In genomic region chr2:27148801-27149439, GRCh38 we compare ENCODE assay signal across 19 cellular contexts. TPM values are rescaled to one million over a fixed set of nuclear protein-coding genes. Genes with fewer than 3 reads are reported as not detected.
"Had no signal": no experiment of that assay in that cellular context is flagged by ENCODE, and none has a peak within 500 bp of the region (broad histone marks: within the 10 kb centered on the region; RNA-seq: fewer than 3 reads in every experiment).

TCF23 (plus strand) TSS chr2:27149004; CDS start chr2:27149134, 130 bp downstream.

- ATAC-seq: body of pancreas; left colon; stimulated activated memory B cell treated with anti-CD40 and anti-IgM and Interleukin-4, amounts not matched to agents 10 μg/mL and 1 μg/mL and 100 μg/mL, for 72 hours had no signal

- H3K4me3 Mint-ChIP-seq: central memory CD8-positive, alpha-beta T cell; natural killer cell treated with Interleukin-12 subunit alpha and Interleukin-12 subunit beta and Interleukin-15 and Interleukin-18, amount 100 ng/mL, for 72 hours; stimulated activated memory B cell treated with anti-CD40 and anti-IgM and Interleukin-4, amounts not matched to agents 10 μg/mL and 1 μg/mL and 100 μg/mL, for 72 hours had no signal

- H3K27ac Mint-ChIP-seq: natural killer cell treated with Interleukin-12 subunit alpha and Interleukin-12 subunit beta and Interleukin-15 and Interleukin-18, amount 100 ng/mL, for 72 hours; stimulated activated memory B cell treated with anti-CD40 and anti-IgM and Interleukin-4, amounts not matched to agents 10 μg/mL and 1 μg/mL and 100 μg/mL, for 72 hours had no signal

- H3K9me3 Mint-ChIP-seq: central memory CD8-positive, alpha-beta T cell; natural killer cell treated with Interleukin-12 subunit alpha and Interleukin-12 subunit beta and Interleukin-15 and Interleukin-18, amount 100 ng/mL, for 72 hours; stimulated activated memory B cell treated with anti-CD40 and anti-IgM and Interleukin-4, amounts not matched to agents 10 μg/mL and 1 μg/mL and 100 μg/mL, for 72 hours had no signal

- H3K36me3 Mint-ChIP-seq: natural killer cell treated with Interleukin-12 subunit alpha and Interleukin-12 subunit beta and Interleukin-15 and Interleukin-18, amount 100 ng/mL, for 72 hours; stimulated activated memory B cell treated with anti-CD40 and anti-IgM and Interleukin-4, amounts not matched to agents 10 μg/mL and 1 μg/mL and 100 μg/mL, for 72 hours had no signal

- H3K27ac ChIP-seq: adrenal gland, body of pancreas, epithelial cell of prostate, SK-N-MC had no signal

- H3K9me3 ChIP-seq: adrenal gland, body of pancreas had no signal

- H3K4me2 ChIP-seq: smooth muscle cell had no signal

- H3K4me1 Mint-ChIP-seq: central memory CD8-positive, alpha-beta T cell had no signal

- H3K27me3 ChIP-seq: adrenal gland, body of pancreas had no signal

- H3K36me3 ChIP-seq: adrenal gland had no signal

- H3K4me3 ChIP-seq: adrenal gland, body of pancreas, SK-N-MC, smooth muscle cell had no signal

- H3K4me1 ChIP-seq: adrenal gland, body of pancreas had no signal

- DNase-seq: activated CD4-positive, alpha-beta T cell treated with anti-CD3 and anti-CD28 coated beads, Interleukin-2, amount 50 U/mL, for 1 hour; activated naive CD4-positive, alpha-beta T cell treated with anti-CD3 and anti-CD28 coated beads, Interleukin-2, amount 50 U/mL, for 16 hours; adrenal gland; body of pancreas; effector memory CD4-positive, alpha-beta T cell; hypothalamus; left colon; substantia nigra; T-helper 2 cell; trophoblast cell had no signal

RNA-seq across cellular contexts. Expression of gene TCF23, which starts in this region (rescaled TPM):
- total RNA-seq: glomerular endothelial cell; left colon; natural killer cell treated with Interleukin-12 subunit alpha and Interleukin-12 subunit beta and Interleukin-15 and Interleukin-18, amount 100 ng/mL, for 72 hours; osteoblast; renal cortical epithelial cell; smooth muscle cell had no signal
- polyA plus RNA-seq: smooth muscle cell had no signal
